ENCODE assay signal across 21 cellular contexts in the genomic region with DNA sequence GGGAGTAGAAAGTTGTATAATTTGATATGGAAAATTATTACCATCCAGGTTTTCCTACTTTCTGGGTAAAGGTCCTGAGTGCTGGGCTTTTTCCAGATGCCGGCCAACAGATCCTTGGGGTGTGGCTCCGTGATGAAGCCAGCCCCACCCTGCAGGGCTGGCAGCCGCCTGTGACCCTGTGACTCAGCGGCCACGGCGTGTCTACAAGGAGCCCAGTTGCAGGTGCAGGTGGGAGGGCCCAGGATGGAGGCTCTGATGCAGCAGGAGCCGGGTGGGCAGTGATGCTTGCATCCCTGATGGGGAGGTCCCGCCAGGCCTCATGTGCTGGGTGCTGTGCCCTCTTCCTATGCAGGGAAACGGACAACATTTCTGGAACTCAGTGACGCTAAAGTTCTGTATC.
A peak's percentile ranks its signal among the peaks of the same experiment; 100 is the strongest.
DNase-seq lines count a peak whose midpoint lies in the region; ATAC-seq and TF ChIP-seq lines count a peak whose summit lies in the region.
"Had no signal": no experiment of that assay in that cellular context is flagged by ENCODE, and none has a peak within 500 bp of the region (broad histone marks: within the 10 kb centered on the region; RNA-seq: fewer than 3 reads in every experiment).

No MANE protein-coding gene starts in this region.

- H4K8ac ChIP-seq in trophoblast cell (ENCODE audit: low read depth, low read length), result no peak overlapping the region

- no peak overlapping the region for H2AK5ac ChIP-seq in trophoblast cell (ENCODE audit: low read length)

- no peak overlapping the region for H3K4ac ChIP-seq in trophoblast cell (ENCODE audit: low read depth, low read length)

- H3K79me1 ChIP-seq in trophoblast cell (ENCODE audit: low read length), result no peaks in the 10 kb centered on the region

- no peaks in the 10 kb centered on the region for H3K4me1 ChIP-seq in esophagus muscularis mucosa
- H3K4me1 ChIP-seq in trophoblast cell (ENCODE audit: control insufficient read depth in 1 of 2, insufficient read depth in 2 of 2, low read length in 2 of 2), result no peaks in the 10 kb centered on the region
- H3K4me1 ChIP-seq: psoas muscle had no signal

- no peak overlapping the region for H3K4me2 ChIP-seq in trophoblast cell (ENCODE audit: low read length)
- H3K4me2 ChIP-seq: neural progenitor cell had no signal

- WGBS in esophagus muscularis mucosa, result 84% methylated on average over 10 of the region's 10 CpGs
- no CpG with 5 or more reads among the region's 10 CpGs for WGBS in trophoblast cell (ENCODE audit: extremely low coverage, insufficient coverage, insufficient read length)

- no peak for TF ChIP-seq CTCF in esophagus muscularis mucosa (IDR thresholded peaks at IDR 0.05)

- H3K14ac ChIP-seq in trophoblast cell (ENCODE audit: low read length), result no peak overlapping the region

- H3K9me3 Mint-ChIP-seq in stimulated activated naive B cell treated with anti-CD40 and anti-IgM and Interleukin-4, amounts not matched to agents 10 μg/mL and 1 μg/mL and 100 μg/mL, for 72 hours, result peaks cover 2 to 5% of the 10 kb centered on the region in 2 donors
- H3K9me3 Mint-ChIP-seq: activated T-helper 1 cell treated with anti-CD3 and anti-CD28 coated beads, Interleukin-12 subunit alpha, Interleukin-12 subunit beta, Interleukin-2, Interleukin-4 antibody, amounts not matched to agents 30 ng/mL and 10 ng/mL and 1 ng/mL, durations not matched to agents 14 hours and 24 hours and 36 hours had no signal

- TF ChIP-seq POLR2A in esophagus muscularis mucosa (IDR thresholded peaks at IDR 0.05; ENCODE audit: low read depth), result no peak

- H3K36me3 Mint-ChIP-seq in stimulated activated naive B cell treated with anti-CD40 and anti-IgM and Interleukin-4, amounts not matched to agents 10 μg/mL and 1 μg/mL and 100 μg/mL, for 72 hours, result no peaks in the 10 kb centered on the region

- H3K79me2 ChIP-seq in trophoblast cell (ENCODE audit: control insufficient read depth, insufficient read depth, low read length, poor library complexity), result no peaks in the 10 kb centered on the region

- H3K36me3 ChIP-seq in esophagus muscularis mucosa, result no peaks in the 10 kb centered on the region
- no peaks in the 10 kb centered on the region for H3K36me3 ChIP-seq in trophoblast cell (ENCODE audit: control insufficient read depth in 1 of 2, insufficient read depth in 2 of 2, low read length in 2 of 2)
- H3K36me3 ChIP-seq: brain microvascular endothelial cell, neural progenitor cell had no signal

- no peak overlapping the region for H3K23ac ChIP-seq in trophoblast cell (ENCODE audit: low read length)

- H3K4me3 Mint-ChIP-seq in stimulated activated naive B cell treated with anti-CD40 and anti-IgM and Interleukin-4, amounts not matched to agents 10 μg/mL and 1 μg/mL and 100 μg/mL, for 72 hours, result no peak overlapping the region
- H3K4me3 Mint-ChIP-seq: activated naive CD8-positive, alpha-beta T cell treated with anti-CD3 and anti-CD28 coated beads, Interleukin-2, amount 50 U/mL, for 24 hours; activated T-helper 1 cell treated with anti-CD3 and anti-CD28 coated beads, Interleukin-12 subunit alpha, Interleukin-12 subunit beta, Interleukin-2, Interleukin-4 antibody, amounts not matched to agents 30 ng/mL and 10 ng/mL and 1 ng/mL, durations not matched to agents 14 hours and 24 hours and 36 hours; neural progenitor cell had no signal

- ATAC-seq in stimulated activated naive B cell treated with anti-CD40 and anti-IgM and Interleukin-4, amounts not matched to agents 10 μg/mL and 1 μg/mL and 100 μg/mL, for 72 hours (replicated peaks), result peak; percentile 54 to 80
- no peak for ATAC-seq in HG03571 (IDR thresholded peaks at IDR 0.05; ENCODE audit: unreplicated experiment)
- ATAC-seq: activated naive CD8-positive, alpha-beta T cell treated with anti-CD3 and anti-CD28 coated beads, Interleukin-2, amount 50 U/mL, for 24 hours; psoas muscle had no signal

- no peak overlapping the region for H3K18ac ChIP-seq in trophoblast cell (ENCODE audit: low read length)

- H3K9me3 ChIP-seq in esophagus muscularis mucosa, result no peaks in the 10 kb centered on the region
- no peaks in the 10 kb centered on the region for H3K9me3 ChIP-seq in trophoblast cell (ENCODE audit: insufficient read depth, low read depth, low read length)
- H3K9me3 ChIP-seq: psoas muscle had no signal

- TF ChIP-seq EP300 in esophagus muscularis mucosa (IDR thresholded peaks at IDR 0.05), result no peak

- DNase-seq in Daoy (ENCODE audit: low read depth) (peak; percentile 70), NCI-H69 (lab: John Stamatoyannopoulos, UW) (peak; percentile 7), esophagus muscularis mucosa (ENCODE audit: extremely low spot score) (peak; percentile 62), NCI-H146 (lab: John Stamatoyannopoulos, UW) (no peak), trophoblast cell (no peak)
- DNase-seq in stimulated activated naive B cell treated with anti-CD40 and anti-IgM and Interleukin-4, amounts not matched to agents 10 μg/mL and 1 μg/mL and 100 μg/mL, for 72 hours, result peak; percentile 6
- DNase-seq: activated CD4-positive, alpha-beta T cell treated with anti-CD3 and anti-CD28 coated beads for 4 hours; activated naive CD8-positive, alpha-beta T cell treated with anti-CD3 and anti-CD28 coated beads, Interleukin-2, amount 50 U/mL, for 24 hours; brain microvascular endothelial cell; COR-L47; dermis blood vessel endothelial cell; EL; foreskin melanocyte; kidney glomerular epithelial cell; MM.1S; NCI-H1694 treated with DMSO at 0.1 percent for 48 hours; psoas muscle; stimulated activated CD4-positive, alpha-beta T cell treated with anti-CD3 and anti-CD28 coated beads, Interleukin-4, amount 100 ng/mL, for 24 hours had no signal

- no peak overlapping the region for H2AFZ ChIP-seq in trophoblast cell (ENCODE audit: insufficient read depth, low read length, poor library complexity)
- H2AFZ ChIP-seq: neural progenitor cell had no signal

- no peak overlapping the region for H2BK12ac ChIP-seq in trophoblast cell (ENCODE audit: low read length)

- H3K9ac ChIP-seq in trophoblast cell (ENCODE audit: low read length), result no peak overlapping the region
- H3K9ac ChIP-seq: neural progenitor cell had no signal

- no peak overlapping the region for H4K91ac ChIP-seq in trophoblast cell (ENCODE audit: low read depth, low read length)

- H3K4me3 ChIP-seq in esophagus muscularis mucosa (no peak overlapping the region), trophoblast cell (ENCODE audit: low read depth, low read length) (no peak overlapping the region)
- H3K4me3 ChIP-seq: neural progenitor cell, psoas muscle had no signal

- H2BK120ac ChIP-seq in trophoblast cell (ENCODE audit: insufficient read depth, low read length, poor library complexity), result no peak overlapping the region

- no peak overlapping the region for H3K27ac ChIP-seq in esophagus muscularis mucosa (replicated peaks in 1 of 4)
- no peak overlapping the region for H3K27ac ChIP-seq in trophoblast cell (ENCODE audit: low read depth, low read length)
- H3K27ac ChIP-seq: brain microvascular endothelial cell, neural progenitor cell, psoas muscle had no signal

- no peak overlapping the region for H4K12ac ChIP-seq in trophoblast cell (ENCODE audit: low read depth, low read length)

- H3K27me3 Mint-ChIP-seq in stimulated activated naive B cell treated with anti-CD40 and anti-IgM and Interleukin-4, amounts not matched to agents 10 μg/mL and 1 μg/mL and 100 μg/mL, for 72 hours, result peaks cover 0 to 6% of the 10 kb centered on the region in 2 donors

- no peak overlapping the region for H2BK5ac ChIP-seq in trophoblast cell (ENCODE audit: low read depth, low read length, poor library complexity)

- intact Hi-C loops in esophagus muscularis mucosa (cut with DNase I), result no loop called here

- H3K27me3 ChIP-seq in esophagus muscularis mucosa, result peaks cover 0 to 15% (median 0%) of the 10 kb centered on the region in 4 donors
- no peaks in the 10 kb centered on the region for H3K27me3 ChIP-seq in trophoblast cell (ENCODE audit: insufficient read depth, low read length)
- H3K27me3 ChIP-seq: brain microvascular endothelial cell had no signal

- peaks cover 0 to 6% of the 10 kb centered on the region in 2 donors for H3K4me1 Mint-ChIP-seq in stimulated activated naive B cell treated with anti-CD40 and anti-IgM and Interleukin-4, amounts not matched to agents 10 μg/mL and 1 μg/mL and 100 μg/mL, for 72 hours
- H3K4me1 Mint-ChIP-seq: activated naive CD8-positive, alpha-beta T cell treated with anti-CD3 and anti-CD28 coated beads, Interleukin-2, amount 50 U/mL, for 24 hours had no signal

- H3K27ac Mint-ChIP-seq in stimulated activated naive B cell treated with anti-CD40 and anti-IgM and Interleukin-4, amounts not matched to agents 10 μg/mL and 1 μg/mL and 100 μg/mL, for 72 hours, result no peak overlapping the region
- H3K27ac Mint-ChIP-seq: activated naive CD8-positive, alpha-beta T cell treated with anti-CD3 and anti-CD28 coated beads, Interleukin-2, amount 50 U/mL, for 24 hours; activated T-helper 1 cell treated with anti-CD3 and anti-CD28 coated beads, Interleukin-12 subunit alpha, Interleukin-12 subunit beta, Interleukin-2, Interleukin-4 antibody, amounts not matched to agents 30 ng/mL and 10 ng/mL and 1 ng/mL, durations not matched to agents 14 hours and 24 hours and 36 hours had no signal

Comparison
In these comparisons a context has a peak if more than half of its experiments do, and no peak if none do; other contexts are left out.
1. DNase-seq: peak in Daoy (single experiment), NCI-H69 (single experiment), esophagus muscularis mucosa (single experiment) and stimulated activated naive B cell treated with anti-CD40 and anti-IgM and Interleukin-4, amounts not matched to agents 10 μg/mL and 1 μg/mL and 100 μg/mL, for 72 hours (single experiment); none in NCI-H146 (single experiment) and trophoblast cell (0 of 2).